In the genomic region with DNA sequence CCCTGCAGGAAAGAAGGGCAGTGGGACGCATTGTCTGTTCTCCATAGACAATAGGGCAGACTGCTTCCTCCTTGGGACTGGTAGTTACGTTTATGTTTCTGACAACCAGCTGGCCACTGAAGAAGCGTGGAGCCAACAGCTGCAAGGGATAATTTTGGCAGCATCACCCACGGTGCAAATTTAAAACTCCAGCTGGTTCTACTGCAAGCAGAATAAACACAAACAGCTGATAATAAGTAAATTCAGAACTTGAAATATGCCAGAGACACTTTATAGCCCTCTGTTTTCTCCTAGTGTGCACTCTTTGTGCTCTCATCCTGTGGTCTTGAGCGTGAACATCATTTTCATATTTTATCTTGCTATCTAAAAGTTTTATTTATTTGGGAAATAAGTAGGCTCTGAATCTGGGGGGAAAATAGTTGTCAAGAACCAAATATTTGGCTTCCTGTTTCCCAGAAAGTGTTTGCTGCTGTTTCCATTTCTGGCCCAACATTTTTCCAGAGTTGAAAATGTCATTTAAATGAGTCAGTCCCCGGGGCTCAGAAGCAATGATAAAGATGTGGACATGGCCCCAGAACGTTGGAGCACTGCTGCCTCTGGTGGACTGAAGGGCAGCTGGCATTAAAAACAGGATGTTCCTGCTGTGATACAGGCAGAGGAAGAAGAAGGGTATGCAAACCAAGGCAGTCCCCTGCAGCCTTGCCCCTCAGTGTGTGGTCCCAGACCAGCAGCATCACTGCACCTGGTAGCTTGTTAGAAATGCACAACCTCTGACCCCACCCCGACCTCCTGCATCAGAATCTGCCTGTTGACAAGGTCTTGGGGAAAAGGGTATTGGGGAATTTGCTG, we compare ENCODE assay signal across 8 cellular contexts. TPM values are rescaled to one million over a fixed set of nuclear protein-coding genes. Genes with fewer than 3 reads are reported as not detected.
DNase-seq lines count a peak whose midpoint lies in the region; ATAC-seq, FAIRE-seq and TF ChIP-seq lines count a peak whose summit lies in the region.
"Had no signal": no experiment of that assay in that cellular context is flagged by ENCODE, and none has a peak within 500 bp of the region (broad histone marks: within the 10 kb centered on the region; RNA-seq: fewer than 3 reads in every experiment).

No MANE protein-coding gene starts in this region.

- DNase-seq in HTR-8/SVneo (ENCODE audit: insufficient read length, low spot score) (peak; percentile 23), SKM-1 (lab: John Stamatoyannopoulos, UW; ENCODE audit: unreplicated experiment) (peak; percentile 46), cardiac muscle cell (ENCODE audit: low read depth in 1 of 2, low spot score in 1 of 2) (peak in 1 of 2 donors; percentile 89), spleen (no peak)
- DNase-seq in stimulated activated CD4-positive, alpha-beta T cell treated with anti-CD3 and anti-CD28 coated beads, Interleukin-4, amount 100 ng/mL, for 24 hours, result no peak
- DNase-seq: activated B cell treated with CpG ODN at 0.5 μM for 24 hours had no signal

- 32 to 51% (median 43%) methylated on average over 7 to 8 of the region's 8 CpGs for WGBS in spleen, 5 donors

- H3K4me3 ChIP-seq in cardiac muscle cell (no peak overlapping the region), spleen (no peak overlapping the region)

- no peaks in the 10 kb centered on the region for H3K27me3 ChIP-seq in cardiac muscle cell
- no peaks in the 10 kb centered on the region for H3K27me3 ChIP-seq in spleen (replicated peaks in 1 of 7)

- FAIRE-seq in HTR-8/SVneo (lab: Jason Lieb, UNC), result no peak

- H3K27ac ChIP-seq in cardiac muscle cell (no peak overlapping the region), spleen (peak overlapping the region in 7 of 8 donors; percentile 2 to 59 (median 49))

- peak; percentile 75 for TF ChIP-seq CTCF in cardiac muscle cell (IDR thresholded peaks at IDR 0.05; ENCODE audit: low read depth, low read length)
- TF ChIP-seq CTCF in spleen (IDR thresholded peaks at IDR 0.05 in 8 of 11, conservative IDR thresholded peaks at IDR 0.05 in 3 of 11), result peak in 8 of 11 experiments; percentile 13 to 42 (median 34)

- H3K4me1 ChIP-seq in cardiac muscle cell (ENCODE audit: low read depth) (peaks cover 8% of the 10 kb centered on the region), spleen (peaks cover 5 to 29% (median 18%) of the 10 kb centered on the region in 6 donors)

- ATAC-seq in GM21717 (IDR thresholded peaks at IDR 0.05; ENCODE audit: unreplicated experiment), result no peak
- no peak for ATAC-seq in GM21825 (IDR thresholded peaks at IDR 0.05; ENCODE audit: unreplicated experiment)

- intact Hi-C loops in spleen (cut with DNase I; ENCODE audit: low total_unique reads), result no loop called here

- H3K9me3 ChIP-seq in cardiac muscle cell (ENCODE audit: low read depth) (no peaks in the 10 kb centered on the region), spleen (peaks cover 0 to 6% (median 4%) of the 10 kb centered on the region in 8 donors)

- no peak for TF ChIP-seq POLR2A in spleen (IDR thresholded peaks at IDR 0.05)

- H3K36me3 ChIP-seq in cardiac muscle cell (no peaks in the 10 kb centered on the region), spleen (no peaks in the 10 kb centered on the region)

RNA-seq across cellular contexts. Expression of a gene that starts 12.5 kb away (rescaled TPM):
- total RNA-seq in cardiac muscle cell (0.54 and 1.1 TPM in 2 replicates), spleen (100 to 1,000 TPM in 2 of 7 donors, 10 to 100 TPM in 5; 47.6 to 255 (median 78.0) TPM)
- polyA plus RNA-seq in cardiac muscle cell (0.04 and 2.5 TPM in 2 replicates), spleen (10 to 100 TPM in 1 of 3 donors, 1 to 10 TPM in 2; 7.2 to 11.6 (median 8.7) TPM)
- total RNA-seq: activated B cell treated with CpG ODN at 0.5 μM for 24 hours had no signal

RNA-seq across cellular contexts. Expression of a gene that starts 24.2 kb away (rescaled TPM):
- total RNA-seq in cardiac muscle cell (0.11 and 0.63 TPM in 2 replicates), spleen (100 to 1,000 TPM in 1 of 7 donors, 10 to 100 TPM in 6; 50.4 to 103 (median 75.4) TPM)
- polyA plus RNA-seq in cardiac muscle cell (0.04 and 0.15 TPM in 2 replicates), spleen (1 to 10 TPM; 4.1 to 6.0 (median 5.9) TPM)
- total RNA-seq: activated B cell treated with CpG ODN at 0.5 μM for 24 hours had no signal

RNA-seq across cellular contexts. Expression of a gene that starts 26.8 kb away (rescaled TPM):
- total RNA-seq in cardiac muscle cell (not detected in 2 replicates), spleen (not detected)
- polyA plus RNA-seq in cardiac muscle cell (not detected in 2 replicates), spleen (not detected)
- total RNA-seq: activated B cell treated with CpG ODN at 0.5 μM for 24 hours had no signal

Comparison
In these comparisons a context has a peak if more than half of its experiments do, and no peak if none do; other contexts are left out.
1. DNase-seq: peak in HTR-8/SVneo (single experiment) and SKM-1 (single experiment); none in spleen (single experiment) and stimulated activated CD4-positive, alpha-beta T cell treated with anti-CD3 and anti-CD28 coated beads, Interleukin-4, amount 100 ng/mL, for 24 hours (single experiment).
2. RNA of a gene that starts 12.5 kb away (total RNA-seq): 47.6 to 255 TPM in spleen; 0.54 to 1.1 TPM in cardiac muscle cell; every median in the first group is over 10 times any median in the second.
3. RNA of a gene that starts 24.2 kb away (total RNA-seq): 50.4 to 103 TPM in spleen; 0.11 to 0.63 TPM in cardiac muscle cell; every median in the first group is over 10 times any median in the second.